ENCODE assay signal across 9 cellular contexts in the genomic region with DNA sequence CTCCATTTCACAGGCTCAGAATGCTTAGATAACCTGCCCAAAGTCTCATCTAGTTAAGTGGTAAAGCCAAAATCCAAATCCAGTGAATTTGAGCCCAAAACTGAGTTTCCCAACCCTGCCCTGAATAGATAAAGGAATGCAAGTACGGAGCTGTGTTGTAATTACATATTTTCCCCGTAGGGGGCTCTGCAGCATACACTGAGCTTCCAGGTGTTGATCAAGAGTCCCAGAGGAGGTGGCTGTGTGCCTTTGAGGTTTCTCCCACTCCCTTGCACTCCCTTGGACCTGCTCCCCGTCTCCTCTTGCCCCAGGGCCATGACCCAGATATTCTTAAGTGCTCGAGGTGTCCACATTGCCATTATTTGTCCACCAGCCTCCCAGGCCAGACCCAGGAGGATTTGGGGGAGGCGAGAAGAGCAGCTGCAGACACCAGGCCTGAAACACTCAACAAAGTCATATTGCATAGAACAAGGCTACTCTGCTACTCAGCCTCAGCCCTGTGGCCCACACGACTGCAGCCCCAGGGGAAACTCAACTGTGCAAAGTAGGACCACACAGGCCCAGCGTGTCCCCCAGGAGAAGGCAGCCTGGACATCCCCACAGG. TPM values are rescaled to one million over a fixed set of nuclear protein-coding genes. Genes with fewer than 3 reads are reported as not detected.
DNase-seq lines count a peak whose midpoint lies in the region; ATAC-seq and TF ChIP-seq lines count a peak whose summit lies in the region.
"Had no signal": no experiment of that assay in that cellular context is flagged by ENCODE, and none has a peak within 500 bp of the region (broad histone marks: within the 10 kb centered on the region; RNA-seq: fewer than 3 reads in every experiment).

No MANE protein-coding gene starts in this region.

- peaks cover 25% of the 10 kb centered on the region for H3K4me1 ChIP-seq in MM.1S (ENCODE audit: low read length)

- H2AFZ ChIP-seq in MM.1S (ENCODE audit: low read length): peak overlapping the region; percentile 14

- H3F3A ChIP-seq in MM.1S (ENCODE audit: insufficient read depth, low read length): peaks cover 16% of the 10 kb centered on the region

- TF ChIP-seq CTCF in MM.1S (IDR thresholded peaks at IDR 0.05; ENCODE audit: low read length) (peak; percentile 96), WI38 (IDR thresholded peaks at IDR 0.05; ENCODE audit: low read depth, low read length) (peak; percentile 29; the same call in 1 of the 2 replicates), fibroblast of villous mesenchyme (IDR thresholded peaks at IDR 0.05; ENCODE audit: insufficient read depth, low read depth, low read length) (peak; percentile 48)

- H3K9ac ChIP-seq in MM.1S (ENCODE audit: low read length): no peak overlapping the region
- H3K9ac ChIP-seq: BLaER1 had no signal

- DNase-seq in NCI-H1436 (lab: John Stamatoyannopoulos, UW) (peak; percentile 6), NCI-H1436 treated with DMSO at 0.1 percent for 48 hours (lab: John Stamatoyannopoulos, UW) (no peak), MM.1S (peak; percentile 85), fibroblast of villous mesenchyme (ENCODE audit: low read depth) (peak; percentile 4), AG08395 (ENCODE audit: low spot score) (no peak)
- peak; percentile 33 to 42 for DNase-seq in stimulated activated CD4-positive, alpha-beta T cell treated with anti-CD3 and anti-CD28 coated beads, Interleukin-2, amount 100 ng/mL, for 48 hours

- no peak overlapping the region for H3K27ac ChIP-seq in MM.1S (ENCODE audit: low read length)
- H3K27ac ChIP-seq: BLaER1 had no signal

- no peaks in the 10 kb centered on the region for H3K9me2 ChIP-seq in MM.1S (replicated peaks; ENCODE audit: insufficient read depth, low read length)

- H4K20me1 ChIP-seq in MM.1S (ENCODE audit: insufficient read depth, low read length): no peaks in the 10 kb centered on the region
- H4K20me1 ChIP-seq: BLaER1 had no signal

- no peaks in the 10 kb centered on the region for H3K36me3 ChIP-seq in MM.1S (replicated peaks; ENCODE audit: insufficient read depth, low read length)
- H3K36me3 ChIP-seq: BLaER1 had no signal

- no peak for ATAC-seq in HG03460 (IDR thresholded peaks at IDR 0.05; ENCODE audit: unreplicated experiment)

- no peaks in the 10 kb centered on the region for H3K79me2 ChIP-seq in MM.1S (ENCODE audit: low read length)

- no peaks in the 10 kb centered on the region for H3K27me3 ChIP-seq in MM.1S (replicated peaks; ENCODE audit: insufficient read depth, low read length)
- H3K27me3 ChIP-seq: BLaER1 had no signal

- no peak overlapping the region for H3K4me2 ChIP-seq in MM.1S (ENCODE audit: low read depth, low read length)
- H3K4me2 ChIP-seq: BLaER1 had no signal

- H3K9me3 ChIP-seq in MM.1S (replicated peaks; ENCODE audit: insufficient read depth, low read length): no peaks in the 10 kb centered on the region
- H3K9me3 ChIP-seq: BLaER1 had no signal

- H3K4me3 ChIP-seq in MM.1S (ENCODE audit: low read length) (no peak overlapping the region), WI38 (ENCODE audit: low read depth, low read length) (no peak overlapping the region), fibroblast of villous mesenchyme (ENCODE audit: low read depth, low read length) (no peak overlapping the region)
- H3K4me3 ChIP-seq: BLaER1 had no signal

RNA-seq across cellular contexts. Expression of a gene that starts 18.4 kb away (rescaled TPM):
- total RNA-seq in fibroblast of villous mesenchyme: under 0.01 TPM in 1 of 2 replicates, not detected in the other

RNA-seq across cellular contexts. Expression of a gene that starts 38.5 kb away (rescaled TPM):
- total RNA-seq in fibroblast of villous mesenchyme: not detected in 2 replicates

Comparison
In these comparisons a context has a peak if more than half of its experiments do, and no peak if none do; other contexts are left out.
1. DNase-seq: peak in NCI-H1436 (single experiment), MM.1S (single experiment), fibroblast of villous mesenchyme (single experiment) and stimulated activated CD4-positive, alpha-beta T cell treated with anti-CD3 and anti-CD28 coated beads, Interleukin-2, amount 100 ng/mL, for 48 hours (2 of 2); none in NCI-H1436 treated with DMSO at 0.1 percent for 48 hours (single experiment) and AG08395 (single experiment).
2. CTCF ChIP-seq: peak in every context shown above with its lines; median percentile 96 in MM.1S; 48 in fibroblast of villous mesenchyme; 29 in WI38.